In genomic region chr15:38076806-38077205, GRCh38 we compare ENCODE assay signal across 18 cellular contexts.
DNase-seq lines count a peak whose midpoint lies in the region; ATAC-seq and TF ChIP-seq lines count a peak whose summit lies in the region.
"Had no signal": no experiment of that assay in that cellular context is flagged by ENCODE, and none has a peak within 500 bp of the region (broad histone marks: within the 10 kb centered on the region; RNA-seq: fewer than 3 reads in every experiment).

No MANE protein-coding gene starts in this region.

- H3K9ac ChIP-seq in BLaER1 treated with 17β-estradiol and CSF1 and Interleukin-3, amounts not matched to agents 10 nM and 100 nM: peak overlapping the region in 9 of 11 experiments; percentile 47 to 72 (median 55); a peak in 15 of 22 replicates
- H3K9ac ChIP-seq in mesenchymal stem cell (ENCODE audit: low read length): no peak overlapping the region

- no peaks in the 10 kb centered on the region for H4K20me1 ChIP-seq in BLaER1 treated with 17β-estradiol and CSF1 and Interleukin-3, amounts not matched to agents 10 nM and 100 nM
- H4K20me1 ChIP-seq in GM23338 (replicated peaks; ENCODE audit: insufficient read depth): no peaks in the 10 kb centered on the region

- no peak overlapping the region for H2BK15ac ChIP-seq in mesenchymal stem cell (ENCODE audit: low read depth, poor library complexity, severe bottlenecking)

- H3K23ac ChIP-seq in mesenchymal stem cell (ENCODE audit: low read length in 2 of 2): no peak overlapping the region

- H3K79me1 ChIP-seq in mesenchymal stem cell (replicated peaks; ENCODE audit: low read length, poor library complexity, severe bottlenecking): no peaks in the 10 kb centered on the region

- H3K4me1 Mint-ChIP-seq in GM23338: peaks cover 47% of the 10 kb centered on the region
- H3K4me1 Mint-ChIP-seq in activated B cell treated with CpG ODN at 0.5 μM for 24 hours: peaks cover 43% of the 10 kb centered on the region
- H3K4me1 Mint-ChIP-seq in chondrocyte (ENCODE audit: low read depth): peaks cover 26% of the 10 kb centered on the region

- H3K4me1 ChIP-seq in BLaER1 treated with 17β-estradiol and CSF1 and Interleukin-3, amounts not matched to agents 10 nM and 100 nM: peaks cover 87 to 100% (median 98%) of the 10 kb centered on the region in 10 experiments
- H3K4me1 ChIP-seq in GM23338 (ENCODE audit: insufficient read depth): peaks cover 33% of the 10 kb centered on the region
- no peaks in the 10 kb centered on the region for H3K4me1 ChIP-seq in mesenchymal stem cell (ENCODE audit: control insufficient read depth, insufficient read depth, low read depth, low read length)
- H3K4me1 ChIP-seq in ovary (ENCODE audit: insufficient read depth): peaks cover 4% of the 10 kb centered on the region
- H3K4me1 ChIP-seq in esophagus squamous epithelium: peaks cover 13 to 37% (median 15%) of the 10 kb centered on the region in 3 donors

- H3K27me3 ChIP-seq in BLaER1 treated with 17β-estradiol and CSF1 and Interleukin-3, amounts not matched to agents 10 nM and 100 nM: no peaks in the 10 kb centered on the region
- peaks cover 39% of the 10 kb centered on the region for H3K27me3 ChIP-seq in GM23338 (ENCODE audit: insufficient read depth)
- H3K27me3 ChIP-seq in mesenchymal stem cell (ENCODE audit: control insufficient read depth in 1 of 2, insufficient read depth in 1 of 2, low read length in 2 of 2): no peaks in the 10 kb centered on the region
- H3K27me3 ChIP-seq in ovary: no peaks in the 10 kb centered on the region
- no peaks in the 10 kb centered on the region for H3K27me3 ChIP-seq in esophagus squamous epithelium
- H3K27me3 ChIP-seq: body of pancreas had no signal

- H3K27ac Mint-ChIP-seq in GM23338: peak overlapping the region; percentile 57; the same call in 1 of the 2 replicates
- H3K27ac Mint-ChIP-seq in activated B cell treated with CpG ODN at 0.5 μM for 24 hours: peak overlapping the region; percentile 74
- no peak overlapping the region for H3K27ac Mint-ChIP-seq in chondrocyte (ENCODE audit: unreplicated experiment)
- H3K27ac Mint-ChIP-seq: stimulated activated naive CD8-positive, alpha-beta T cell treated with anti-CD3 and anti-CD28 coated beads, Interleukin-15, amount 100 ng/mL, for 72 hours had no signal

- intact Hi-C loops in activated B cell treated with CpG ODN at 0.5 μM for 24 hours (cut with micrococcal nuclease): loop anchor here (1.0 kb wide), 1 partner anchor 8 kb away; no protein-coding TSS in a partner anchor
- intact Hi-C loops in ovary (cut with DNase I): loop anchor here in 1 of 4 donors (10.0 kb wide), 1 partner anchor 58 kb away; no protein-coding TSS in a partner anchor
- intact Hi-C loops in esophagus squamous epithelium (cut with DNase I): no loop called here

- no peak for TF ChIP-seq POLR2A in ovary (IDR thresholded peaks at IDR 0.05)
- no peak for TF ChIP-seq POLR2A in esophagus squamous epithelium (IDR thresholded peaks at IDR 0.05)

- H3K4me3 Mint-ChIP-seq in GM23338 (peak overlapping the region; percentile 16; the same call in 1 of the 3 replicates), activated B cell treated with CpG ODN at 0.5 μM for 24 hours (peak overlapping the region; percentile 55), chondrocyte (ENCODE audit: unreplicated experiment) (no peak overlapping the region)
- H3K4me3 Mint-ChIP-seq: stimulated activated naive CD8-positive, alpha-beta T cell treated with anti-CD3 and anti-CD28 coated beads, Interleukin-15, amount 100 ng/mL, for 72 hours had no signal

- H3K27ac ChIP-seq in BLaER1 treated with 17β-estradiol and CSF1 and Interleukin-3, amounts not matched to agents 10 nM and 100 nM: peak overlapping the region; percentile 45 to 94 (median 81); a peak in 20 of 22 replicates
- H3K27ac ChIP-seq in GM23338 (ENCODE audit: low read depth): 0 out of 2 replicates have a peak overlapping the region, but pooled peaks have one; percentile 12
- H3K27ac ChIP-seq in mesenchymal stem cell (ENCODE audit: low read length, poor library complexity, severe bottlenecking): no peak overlapping the region
- no peak overlapping the region for H3K27ac ChIP-seq in ovary
- H3K27ac ChIP-seq in esophagus squamous epithelium: no peak overlapping the region
- H3K27ac ChIP-seq: body of pancreas, SK-N-MC had no signal

- TF ChIP-seq EP300 in ovary (IDR thresholded peaks at IDR 0.05): no peak

- H2BK5ac ChIP-seq in mesenchymal stem cell (ENCODE audit: low read depth, low read length, poor library complexity, severe bottlenecking): no peak overlapping the region

- no peaks in the 10 kb centered on the region for H3K9me2 ChIP-seq in GM23338 (ENCODE audit: insufficient read depth)

- H4K8ac ChIP-seq in mesenchymal stem cell (ENCODE audit: low read length): no peak overlapping the region

- H3K9me3 ChIP-seq in BLaER1 treated with 17β-estradiol and CSF1 and Interleukin-3, amounts not matched to agents 10 nM and 100 nM (replicated peaks in 1 of 11): no peaks in the 10 kb centered on the region; a peak in 1 of 22 replicates
- H3K9me3 ChIP-seq in mesenchymal stem cell (ENCODE audit: control insufficient read depth, low read length) (no peaks in the 10 kb centered on the region), ovary (no peaks in the 10 kb centered on the region), esophagus squamous epithelium (no peaks in the 10 kb centered on the region)
- H3K9me3 ChIP-seq: body of pancreas had no signal

- H2BK120ac ChIP-seq in mesenchymal stem cell (ENCODE audit: low read depth, low read length): no peak overlapping the region

- peak overlapping the region; percentile 39 for H4K91ac ChIP-seq in mesenchymal stem cell (ENCODE audit: low read length)

- no peak overlapping the region for H2AK5ac ChIP-seq in mesenchymal stem cell (ENCODE audit: low read length, severe bottlenecking)

- no peak for TF ChIP-seq CTCF in GM23338 (conservative IDR thresholded peaks at IDR 0.05; ENCODE audit: low read depth in 2 of 2)
- TF ChIP-seq CTCF in activated B cell treated with CpG ODN at 0.5 μM for 24 hours (IDR thresholded peaks at IDR 0.05): no peak
- TF ChIP-seq CTCF in ovary (IDR thresholded peaks at IDR 0.05): no peak
- no peak for TF ChIP-seq CTCF in chondrocyte (IDR thresholded peaks at IDR 0.05)
- no peak for TF ChIP-seq CTCF in esophagus squamous epithelium (IDR thresholded peaks at IDR 0.05)

- peak overlapping the region in 1 of 2 experiments; percentile 21 for H3K18ac ChIP-seq in mesenchymal stem cell (ENCODE audit: low read depth in 1 of 2, low read length in 2 of 2)

- 68% methylated on average over 10 of the region's 10 CpGs for WGBS in mesenchymal stem cell
- WGBS in ovary, 3 donors: 83 to 92% (median 87%) methylated on average over 10 of the region's 10 CpGs
- WGBS in esophagus squamous epithelium, 2 donors: 73 to 79% methylated on average over 7 to 10 of the region's 10 CpGs

- peaks cover 44% of the 10 kb centered on the region for H3K27me3 Mint-ChIP-seq in GM23338 (ENCODE audit: insufficient read depth, low read depth, poor library complexity)
- no peaks in the 10 kb centered on the region for H3K27me3 Mint-ChIP-seq in activated B cell treated with CpG ODN at 0.5 μM for 24 hours
- H3K27me3 Mint-ChIP-seq in chondrocyte (ENCODE audit: low read depth): no peaks in the 10 kb centered on the region

- ATAC-seq in GM23338: peak; percentile 14
- ATAC-seq in activated B cell treated with CpG ODN at 0.5 μM for 24 hours (ENCODE audit: low read depth): peak; percentile 52
- ATAC-seq in GM19467 (IDR thresholded peaks at IDR 0.05; ENCODE audit: unreplicated experiment): no peak
- ATAC-seq: body of pancreas; stimulated activated naive CD8-positive, alpha-beta T cell treated with anti-CD3 and anti-CD28 coated beads, Interleukin-15, amount 100 ng/mL, for 72 hours had no signal

- H3K4ac ChIP-seq in mesenchymal stem cell (ENCODE audit: low read depth in 1 of 2, low read length in 2 of 2): peak overlapping the region in 1 of 2 experiments; percentile 37

- peak overlapping the region in 1 of 2 experiments; percentile 39 for H2BK12ac ChIP-seq in mesenchymal stem cell (ENCODE audit: low read length in 2 of 2)

- peak; percentile 67 for DNase-seq in GM23338 (ENCODE audit: low spot score)
- DNase-seq in activated B cell treated with CpG ODN at 0.5 μM for 24 hours: peak; percentile 26
- no peak for DNase-seq in mesenchymal stem cell
- DNase-seq in ovary: no peak
- no peak for DNase-seq in chondrocyte (ENCODE audit: low spot score)
- no peak for DNase-seq in esophagus squamous epithelium (lab: John Stamatoyannopoulos, UW)
- DNase-seq: ACHN; activated naive CD4-positive, alpha-beta T cell; body of pancreas; Calu3; NCI-H1417; NCI-H446; stimulated activated naive CD8-positive, alpha-beta T cell treated with anti-CD3 and anti-CD28 coated beads, Interleukin-15, amount 100 ng/mL, for 72 hours had no signal

- peak overlapping the region; percentile 67 to 97 (median 86) for H3K4me2 ChIP-seq in BLaER1 treated with 17β-estradiol and CSF1 and Interleukin-3, amounts not matched to agents 10 nM and 100 nM
- peak overlapping the region; percentile 30; the same call in 1 of the 2 replicates for H3K4me2 ChIP-seq in GM23338
- no peak overlapping the region for H3K4me2 ChIP-seq in mesenchymal stem cell (ENCODE audit: low read length, poor library complexity, severe bottlenecking)

- CTCF ChIA-PET in activated B cell treated with CpG ODN at 0.5 μM for 24 hours (lab: Charles Lee): no interaction called here

- H3K79me2 ChIP-seq in GM23338 (replicated peaks; ENCODE audit: insufficient read depth): no peaks in the 10 kb centered on the region

- POLR2A ChIA-PET in activated B cell treated with CpG ODN at 0.5 μM for 24 hours (lab: Charles Lee): interaction anchor here (1.0 to 1.1 kb wide), 3 partner anchors 9 to 175 kb away, joined by 3 read pairs; partner anchors contain the start of gene SPRED1

- 0 out of 20 replicates have a peak overlapping the region, but pooled peaks of 1 of the 10 experiments have one; percentile 12 for H3K4me3 ChIP-seq in BLaER1 treated with 17β-estradiol and CSF1 and Interleukin-3, amounts not matched to agents 10 nM and 100 nM
- no peak overlapping the region for H3K4me3 ChIP-seq in GM23338
- H3K4me3 ChIP-seq in mesenchymal stem cell (ENCODE audit: insufficient read depth in 1 of 2, low read depth in 1 of 2, low read length in 2 of 2): no peak overlapping the region
- no peak overlapping the region for H3K4me3 ChIP-seq in ovary
- no peak overlapping the region for H3K4me3 ChIP-seq in esophagus squamous epithelium
- H3K4me3 ChIP-seq: body of pancreas, lung, SK-N-MC, skin epidermis had no signal

- no peaks in the 10 kb centered on the region; the same call in 2 of the 3 replicates for H3K9me3 Mint-ChIP-seq in GM23338
- no peaks in the 10 kb centered on the region for H3K9me3 Mint-ChIP-seq in activated B cell treated with CpG ODN at 0.5 μM for 24 hours
- no peaks in the 10 kb centered on the region for H3K9me3 Mint-ChIP-seq in chondrocyte (ENCODE audit: low read depth)
- H3K9me3 Mint-ChIP-seq: stimulated activated naive CD8-positive, alpha-beta T cell treated with anti-CD3 and anti-CD28 coated beads, Interleukin-15, amount 100 ng/mL, for 72 hours had no signal

- peak overlapping the region; percentile 34 for H2AFZ ChIP-seq in GM23338
- H2AFZ ChIP-seq in mesenchymal stem cell (ENCODE audit: low read depth, low read length): no peak overlapping the region

- H3K14ac ChIP-seq in mesenchymal stem cell (ENCODE audit: low read length in 2 of 2): no peak overlapping the region

- H3F3A ChIP-seq in GM23338 (replicated peaks; ENCODE audit: low read depth): 0 out of 2 replicates have a peak, but pooled peaks cover 6% of the 10 kb centered on the region

- no peaks in the 10 kb centered on the region for H3K36me3 ChIP-seq in BLaER1 treated with 17β-estradiol and CSF1 and Interleukin-3, amounts not matched to agents 10 nM and 100 nM
- H3K36me3 ChIP-seq in GM23338 (ENCODE audit: insufficient read depth) (no peaks in the 10 kb centered on the region), mesenchymal stem cell (ENCODE audit: control insufficient read depth in 1 of 2, insufficient read depth in 2 of 2, low read depth in 1 of 2, low read length in 2 of 2) (no peaks in the 10 kb centered on the region), ovary (no peaks in the 10 kb centered on the region), esophagus squamous epithelium (no peaks in the 10 kb centered on the region)

- H3K36me3 Mint-ChIP-seq in GM23338 (ENCODE audit: low read depth) (no peaks in the 10 kb centered on the region), activated B cell treated with CpG ODN at 0.5 μM for 24 hours (ENCODE audit: low read depth) (no peaks in the 10 kb centered on the region), chondrocyte (ENCODE audit: low read depth) (no peaks in the 10 kb centered on the region)

Comparison
In these comparisons a context has a peak if more than half of its experiments do, and no peak if none do; other contexts are left out.
1. H3K27ac ChIP-seq: peak in BLaER1 treated with 17β-estradiol and CSF1 and Interleukin-3, amounts not matched to agents 10 nM and 100 nM (11 of 11) and GM23338 (single experiment); none in mesenchymal stem cell (single experiment), ovary (0 of 2) and esophagus squamous epithelium (0 of 4).
2. DNase-seq: peak in GM23338 (single experiment) and activated B cell treated with CpG ODN at 0.5 μM for 24 hours (single experiment); none in mesenchymal stem cell (single experiment), ovary (0 of 5), chondrocyte (single experiment) and esophagus squamous epithelium (single experiment).